1 cellular context compared by ENCODE assay signal in the genomic region with DNA sequence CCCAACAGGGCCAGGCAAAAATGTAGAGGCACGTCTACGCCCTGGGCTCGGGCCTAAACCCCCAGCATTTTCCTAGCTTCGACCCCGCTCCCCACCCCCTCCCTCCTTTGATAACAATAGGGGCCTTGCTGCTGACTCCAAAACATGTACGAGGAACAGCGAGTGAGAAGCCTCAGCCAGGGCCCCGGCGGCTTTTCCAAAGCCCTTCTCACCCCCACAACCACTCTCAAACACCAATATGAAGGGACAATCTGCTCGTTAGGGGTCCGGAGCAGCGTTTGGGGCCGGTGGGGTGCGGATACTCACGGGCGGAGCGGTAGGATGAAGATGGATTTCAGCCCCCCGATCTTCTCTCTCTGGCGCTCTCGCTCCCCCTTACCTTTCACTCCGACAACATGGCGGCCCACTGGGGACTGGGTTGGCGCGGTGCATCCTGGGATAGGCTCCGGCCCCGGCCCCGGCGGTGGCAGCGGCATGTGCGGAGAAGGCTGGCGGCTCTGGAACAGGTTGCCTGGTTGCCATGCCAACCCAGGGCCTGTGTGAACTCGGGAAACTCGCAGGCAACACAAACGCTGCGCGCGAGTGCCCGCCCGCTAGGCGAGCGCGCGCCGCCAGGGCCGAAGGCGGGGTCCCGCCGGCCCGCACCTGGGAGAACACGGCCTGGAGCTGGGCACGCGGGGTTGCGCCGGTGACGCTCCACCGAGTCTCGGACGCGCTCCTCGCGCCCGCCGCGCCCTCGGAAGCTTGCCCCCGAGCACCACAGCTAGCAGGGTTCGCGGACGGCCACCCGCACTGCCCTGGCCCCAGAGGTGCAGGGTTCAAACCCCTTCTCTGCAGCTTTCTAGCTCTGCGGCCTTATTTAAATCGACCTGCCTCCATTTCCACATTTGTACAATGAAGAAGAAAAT.
TF ChIP-seq lines count a peak whose summit lies in the region.

A gene with protein sequence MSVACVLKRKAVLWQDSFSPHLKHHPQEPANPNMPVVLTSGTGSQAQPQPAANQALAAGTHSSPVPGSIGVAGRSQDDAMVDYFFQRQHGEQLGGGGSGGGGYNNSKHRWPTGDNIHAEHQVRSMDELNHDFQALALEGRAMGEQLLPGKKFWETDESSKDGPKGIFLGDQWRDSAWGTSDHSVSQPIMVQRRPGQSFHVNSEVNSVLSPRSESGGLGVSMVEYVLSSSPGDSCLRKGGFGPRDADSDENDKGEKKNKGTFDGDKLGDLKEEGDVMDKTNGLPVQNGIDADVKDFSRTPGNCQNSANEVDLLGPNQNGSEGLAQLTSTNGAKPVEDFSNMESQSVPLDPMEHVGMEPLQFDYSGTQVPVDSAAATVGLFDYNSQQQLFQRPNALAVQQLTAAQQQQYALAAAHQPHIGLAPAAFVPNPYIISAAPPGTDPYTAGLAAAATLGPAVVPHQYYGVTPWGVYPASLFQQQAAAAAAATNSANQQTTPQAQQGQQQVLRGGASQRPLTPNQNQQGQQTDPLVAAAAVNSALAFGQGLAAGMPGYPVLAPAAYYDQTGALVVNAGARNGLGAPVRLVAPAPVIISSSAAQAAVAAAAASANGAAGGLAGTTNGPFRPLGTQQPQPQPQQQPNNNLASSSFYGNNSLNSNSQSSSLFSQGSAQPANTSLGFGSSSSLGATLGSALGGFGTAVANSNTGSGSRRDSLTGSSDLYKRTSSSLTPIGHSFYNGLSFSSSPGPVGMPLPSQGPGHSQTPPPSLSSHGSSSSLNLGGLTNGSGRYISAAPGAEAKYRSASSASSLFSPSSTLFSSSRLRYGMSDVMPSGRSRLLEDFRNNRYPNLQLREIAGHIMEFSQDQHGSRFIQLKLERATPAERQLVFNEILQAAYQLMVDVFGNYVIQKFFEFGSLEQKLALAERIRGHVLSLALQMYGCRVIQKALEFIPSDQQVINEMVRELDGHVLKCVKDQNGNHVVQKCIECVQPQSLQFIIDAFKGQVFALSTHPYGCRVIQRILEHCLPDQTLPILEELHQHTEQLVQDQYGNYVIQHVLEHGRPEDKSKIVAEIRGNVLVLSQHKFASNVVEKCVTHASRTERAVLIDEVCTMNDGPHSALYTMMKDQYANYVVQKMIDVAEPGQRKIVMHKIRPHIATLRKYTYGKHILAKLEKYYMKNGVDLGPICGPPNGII (minus strand): TSS at position 408 of the 908 bp plus-strand sequence. CDS start 6,151 bp downstream, outside the sequence.

TF ChIP-seq in HepG2, 621 proteins besides CTCF, POLR2A, EP300 and RAD21 (continued from another document and continues in another):
- TF ChIP-seq, protein P1, sequence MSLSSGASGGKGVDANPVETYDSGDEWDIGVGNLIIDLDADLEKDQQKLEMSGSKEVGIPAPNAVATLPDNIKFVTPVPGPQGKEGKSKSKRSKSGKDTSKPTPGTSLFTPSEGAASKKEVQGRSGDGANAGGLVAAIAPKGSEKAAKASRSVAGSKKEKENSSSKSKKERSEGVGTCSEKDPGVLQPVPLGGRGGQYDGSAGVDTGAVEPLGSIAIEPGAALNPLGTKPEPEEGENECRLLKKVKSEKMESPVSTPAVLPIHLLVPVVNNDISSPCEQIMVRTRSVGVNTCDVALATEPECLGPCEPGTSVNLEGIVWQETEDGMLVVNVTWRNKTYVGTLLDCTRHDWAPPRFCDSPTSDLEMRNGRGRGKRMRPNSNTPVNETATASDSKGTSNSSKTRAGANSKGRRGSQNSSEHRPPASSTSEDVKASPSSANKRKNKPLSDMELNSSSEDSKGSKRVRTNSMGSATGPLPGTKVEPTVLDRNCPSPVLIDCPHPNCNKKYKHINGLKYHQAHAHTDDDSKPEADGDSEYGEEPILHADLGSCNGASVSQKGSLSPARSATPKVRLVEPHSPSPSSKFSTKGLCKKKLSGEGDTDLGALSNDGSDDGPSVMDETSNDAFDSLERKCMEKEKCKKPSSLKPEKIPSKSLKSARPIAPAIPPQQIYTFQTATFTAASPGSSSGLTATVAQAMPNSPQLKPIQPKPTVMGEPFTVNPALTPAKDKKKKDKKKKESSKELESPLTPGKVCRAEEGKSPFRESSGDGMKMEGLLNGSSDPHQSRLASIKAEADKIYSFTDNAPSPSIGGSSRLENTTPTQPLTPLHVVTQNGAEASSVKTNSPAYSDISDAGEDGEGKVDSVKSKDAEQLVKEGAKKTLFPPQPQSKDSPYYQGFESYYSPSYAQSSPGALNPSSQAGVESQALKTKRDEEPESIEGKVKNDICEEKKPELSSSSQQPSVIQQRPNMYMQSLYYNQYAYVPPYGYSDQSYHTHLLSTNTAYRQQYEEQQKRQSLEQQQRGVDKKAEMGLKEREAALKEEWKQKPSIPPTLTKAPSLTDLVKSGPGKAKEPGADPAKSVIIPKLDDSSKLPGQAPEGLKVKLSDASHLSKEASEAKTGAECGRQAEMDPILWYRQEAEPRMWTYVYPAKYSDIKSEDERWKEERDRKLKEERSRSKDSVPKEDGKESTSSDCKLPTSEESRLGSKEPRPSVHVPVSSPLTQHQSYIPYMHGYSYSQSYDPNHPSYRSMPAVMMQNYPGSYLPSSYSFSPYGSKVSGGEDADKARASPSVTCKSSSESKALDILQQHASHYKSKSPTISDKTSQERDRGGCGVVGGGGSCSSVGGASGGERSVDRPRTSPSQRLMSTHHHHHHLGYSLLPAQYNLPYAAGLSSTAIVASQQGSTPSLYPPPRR (CRISPR knock-in tag; IDR thresholded peaks at IDR 0.05; ENCODE audit: borderline replicate concordance): peak; percentile 1; the same call in 1 of the 2 replicates
- TF ChIP-seq NFIB (CRISPR knock-in tag; IDR thresholded peaks at IDR 0.05; ENCODE audit: borderline replicate concordance) (no peak), ZNF264 (CRISPR knock-in tag; IDR thresholded peaks at IDR 0.05) (no peak), GATA4 (IDR thresholded peaks at IDR 0.05; ENCODE audit: borderline replicate concordance, low read depth) (no peak), SAFB2 (CRISPR knock-in tag; IDR thresholded peaks at IDR 0.05; ENCODE audit: borderline replicate concordance, low read depth) (peak; percentile 68; the same call in 1 of the 2 replicates), GFI1 (CRISPR knock-in tag; IDR thresholded peaks at IDR 0.05; ENCODE audit: borderline replicate concordance) (peak; percentile 64; the same call in 1 of the 2 replicates), ZSCAN29 (CRISPR knock-in tag; conservative IDR thresholded peaks at IDR 0.05) (peak; percentile 65; the same call in 1 of the 2 replicates), MIXL1 (CRISPR knock-in tag; IDR thresholded peaks at IDR 0.05) (0 out of 2 replicates have a peak, but pooled peaks have one; percentile 13), CHD4 (IDR thresholded peaks at IDR 0.05; ENCODE audit: borderline replicate concordance, low read length) (no peak), KMT2B (CRISPR knock-in tag; IDR thresholded peaks at IDR 0.05) (no peak), ZNF550 (CRISPR knock-in tag; IDR thresholded peaks at IDR 0.05; ENCODE audit: borderline replicate concordance) (no peak), ZNF260 (CRISPR knock-in tag; IDR thresholded peaks at IDR 0.05; ENCODE audit: borderline replicate concordance, low read depth) (no peak), ZFAT (CRISPR knock-in tag; conservative IDR thresholded peaks at IDR 0.05) (0 out of 2 replicates have a peak, but pooled peaks have one; percentile 23), RBAK (CRISPR knock-in tag; IDR thresholded peaks at IDR 0.05) (no peak), JUNB (CRISPR knock-in tag; IDR thresholded peaks at IDR 0.05; ENCODE audit: borderline replicate concordance) (no peak), SIX1 (CRISPR knock-in tag; IDR thresholded peaks at IDR 0.05; ENCODE audit: borderline replicate concordance) (no peak), ZNF451 (CRISPR knock-in tag; IDR thresholded peaks at IDR 0.05) (peak; percentile 76), ZFP36 (IDR thresholded peaks at IDR 0.05; ENCODE audit: borderline replicate concordance, low read depth, low read length, partially characterized antibody) (no peak), ZNF282 (IDR thresholded peaks at IDR 0.05; ENCODE audit: partially characterized antibody) (no peak), ELF1 (CRISPR knock-in tag; IDR thresholded peaks at IDR 0.05) (peak; percentile 40; the same call in 1 of the 2 replicates), ZNF737 (CRISPR knock-in tag; IDR thresholded peaks at IDR 0.05; ENCODE audit: borderline replicate concordance) (no peak), SP5 (CRISPR knock-in tag; IDR thresholded peaks at IDR 0.05; ENCODE audit: borderline replicate concordance, low read depth) (no peak), ZNF235 (CRISPR knock-in tag; IDR thresholded peaks at IDR 0.05; ENCODE audit: borderline replicate concordance) (peak; percentile 65; the same call in 1 of the 2 replicates), ZNF75D (CRISPR knock-in tag; IDR thresholded peaks at IDR 0.05; ENCODE audit: borderline replicate concordance) (no peak), ZNF607 (CRISPR knock-in tag; IDR thresholded peaks at IDR 0.05; ENCODE audit: borderline replicate concordance) (no peak), CREM (IDR thresholded peaks at IDR 0.05) (no peak), CREM (CRISPR knock-in tag; IDR thresholded peaks at IDR 0.05) (no peak), ZNF101 (CRISPR knock-in tag; IDR thresholded peaks at IDR 0.05; ENCODE audit: borderline replicate concordance, low read depth) (no peak), BORCS8-MEF2B (CRISPR knock-in tag; IDR thresholded peaks at IDR 0.05) (peak; percentile 40; the same call in 1 of the 2 replicates), ZNF746 (CRISPR knock-in tag; IDR thresholded peaks at IDR 0.05) (peak; percentile 49; the same call in 1 of the 2 replicates), ATRX (CRISPR knock-in tag; IDR thresholded peaks at IDR 0.05; ENCODE audit: borderline replicate concordance) (no peak), PAWR (CRISPR knock-in tag; IDR thresholded peaks at IDR 0.05; ENCODE audit: borderline replicate concordance) (0 out of 2 replicates have a peak, but pooled peaks have one; percentile 18), ZNF432 (CRISPR knock-in tag; IDR thresholded peaks at IDR 0.05; ENCODE audit: borderline replicate concordance) (no peak)
- TF ChIP-seq, protein P2, sequence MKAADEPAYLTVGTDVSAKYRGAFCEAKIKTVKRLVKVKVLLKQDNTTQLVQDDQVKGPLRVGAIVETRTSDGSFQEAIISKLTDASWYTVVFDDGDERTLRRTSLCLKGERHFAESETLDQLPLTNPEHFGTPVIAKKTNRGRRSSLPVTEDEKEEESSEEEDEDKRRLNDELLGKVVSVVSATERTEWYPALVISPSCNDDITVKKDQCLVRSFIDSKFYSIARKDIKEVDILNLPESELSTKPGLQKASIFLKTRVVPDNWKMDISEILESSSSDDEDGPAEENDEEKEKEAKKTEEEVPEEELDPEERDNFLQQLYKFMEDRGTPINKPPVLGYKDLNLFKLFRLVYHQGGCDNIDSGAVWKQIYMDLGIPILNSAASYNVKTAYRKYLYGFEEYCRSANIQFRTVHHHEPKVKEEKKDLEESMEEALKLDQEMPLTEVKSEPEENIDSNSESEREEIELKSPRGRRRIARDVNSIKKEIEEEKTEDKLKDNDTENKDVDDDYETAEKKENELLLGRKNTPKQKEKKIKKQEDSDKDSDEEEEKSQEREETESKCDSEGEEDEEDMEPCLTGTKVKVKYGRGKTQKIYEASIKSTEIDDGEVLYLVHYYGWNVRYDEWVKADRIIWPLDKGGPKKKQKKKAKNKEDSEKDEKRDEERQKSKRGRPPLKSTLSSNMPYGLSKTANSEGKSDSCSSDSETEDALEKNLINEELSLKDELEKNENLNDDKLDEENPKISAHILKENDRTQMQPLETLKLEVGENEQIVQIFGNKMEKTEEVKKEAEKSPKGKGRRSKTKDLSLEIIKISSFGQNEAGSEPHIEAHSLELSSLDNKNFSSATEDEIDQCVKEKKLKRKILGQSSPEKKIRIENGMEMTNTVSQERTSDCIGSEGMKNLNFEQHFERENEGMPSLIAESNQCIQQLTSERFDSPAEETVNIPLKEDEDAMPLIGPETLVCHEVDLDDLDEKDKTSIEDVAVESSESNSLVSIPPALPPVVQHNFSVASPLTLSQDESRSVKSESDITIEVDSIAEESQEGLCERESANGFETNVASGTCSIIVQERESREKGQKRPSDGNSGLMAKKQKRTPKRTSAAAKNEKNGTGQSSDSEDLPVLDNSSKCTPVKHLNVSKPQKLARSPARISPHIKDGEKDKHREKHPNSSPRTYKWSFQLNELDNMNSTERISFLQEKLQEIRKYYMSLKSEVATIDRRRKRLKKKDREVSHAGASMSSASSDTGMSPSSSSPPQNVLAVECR (CRISPR knock-in tag; IDR thresholded peaks at IDR 0.05; ENCODE audit: borderline replicate concordance): peak; percentile 92
- TF ChIP-seq, protein P3, sequence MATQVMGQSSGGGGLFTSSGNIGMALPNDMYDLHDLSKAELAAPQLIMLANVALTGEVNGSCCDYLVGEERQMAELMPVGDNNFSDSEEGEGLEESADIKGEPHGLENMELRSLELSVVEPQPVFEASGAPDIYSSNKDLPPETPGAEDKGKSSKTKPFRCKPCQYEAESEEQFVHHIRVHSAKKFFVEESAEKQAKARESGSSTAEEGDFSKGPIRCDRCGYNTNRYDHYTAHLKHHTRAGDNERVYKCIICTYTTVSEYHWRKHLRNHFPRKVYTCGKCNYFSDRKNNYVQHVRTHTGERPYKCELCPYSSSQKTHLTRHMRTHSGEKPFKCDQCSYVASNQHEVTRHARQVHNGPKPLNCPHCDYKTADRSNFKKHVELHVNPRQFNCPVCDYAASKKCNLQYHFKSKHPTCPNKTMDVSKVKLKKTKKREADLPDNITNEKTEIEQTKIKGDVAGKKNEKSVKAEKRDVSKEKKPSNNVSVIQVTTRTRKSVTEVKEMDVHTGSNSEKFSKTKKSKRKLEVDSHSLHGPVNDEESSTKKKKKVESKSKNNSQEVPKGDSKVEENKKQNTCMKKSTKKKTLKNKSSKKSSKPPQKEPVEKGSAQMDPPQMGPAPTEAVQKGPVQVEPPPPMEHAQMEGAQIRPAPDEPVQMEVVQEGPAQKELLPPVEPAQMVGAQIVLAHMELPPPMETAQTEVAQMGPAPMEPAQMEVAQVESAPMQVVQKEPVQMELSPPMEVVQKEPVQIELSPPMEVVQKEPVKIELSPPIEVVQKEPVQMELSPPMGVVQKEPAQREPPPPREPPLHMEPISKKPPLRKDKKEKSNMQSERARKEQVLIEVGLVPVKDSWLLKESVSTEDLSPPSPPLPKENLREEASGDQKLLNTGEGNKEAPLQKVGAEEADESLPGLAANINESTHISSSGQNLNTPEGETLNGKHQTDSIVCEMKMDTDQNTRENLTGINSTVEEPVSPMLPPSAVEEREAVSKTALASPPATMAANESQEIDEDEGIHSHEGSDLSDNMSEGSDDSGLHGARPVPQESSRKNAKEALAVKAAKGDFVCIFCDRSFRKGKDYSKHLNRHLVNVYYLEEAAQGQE (IDR thresholded peaks at IDR 0.05; ENCODE audit: borderline replicate concordance in 1 of 2, low read depth in 1 of 2, low read length in 2 of 2): peak in 1 of 2 experiments; percentile 45; a peak in 1 of 4 replicates
- TF ChIP-seq, protein P4, sequence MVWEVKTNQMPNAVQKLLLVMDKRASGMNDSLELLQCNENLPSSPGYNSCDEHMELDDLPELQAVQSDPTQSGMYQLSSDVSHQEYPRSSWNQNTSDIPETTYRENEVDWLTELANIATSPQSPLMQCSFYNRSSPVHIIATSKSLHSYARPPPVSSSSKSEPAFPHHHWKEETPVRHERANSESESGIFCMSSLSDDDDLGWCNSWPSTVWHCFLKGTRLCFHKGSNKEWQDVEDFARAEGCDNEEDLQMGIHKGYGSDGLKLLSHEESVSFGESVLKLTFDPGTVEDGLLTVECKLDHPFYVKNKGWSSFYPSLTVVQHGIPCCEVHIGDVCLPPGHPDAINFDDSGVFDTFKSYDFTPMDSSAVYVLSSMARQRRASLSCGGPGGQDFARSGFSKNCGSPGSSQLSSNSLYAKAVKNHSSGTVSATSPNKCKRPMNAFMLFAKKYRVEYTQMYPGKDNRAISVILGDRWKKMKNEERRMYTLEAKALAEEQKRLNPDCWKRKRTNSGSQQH (CRISPR knock-in tag; IDR thresholded peaks at IDR 0.05; ENCODE audit: low read depth): 0 out of 2 replicates have a peak, but pooled peaks have one; percentile 18
